Comparison of ENCODE assay signal across 1 cellular context in the genomic region with DNA sequence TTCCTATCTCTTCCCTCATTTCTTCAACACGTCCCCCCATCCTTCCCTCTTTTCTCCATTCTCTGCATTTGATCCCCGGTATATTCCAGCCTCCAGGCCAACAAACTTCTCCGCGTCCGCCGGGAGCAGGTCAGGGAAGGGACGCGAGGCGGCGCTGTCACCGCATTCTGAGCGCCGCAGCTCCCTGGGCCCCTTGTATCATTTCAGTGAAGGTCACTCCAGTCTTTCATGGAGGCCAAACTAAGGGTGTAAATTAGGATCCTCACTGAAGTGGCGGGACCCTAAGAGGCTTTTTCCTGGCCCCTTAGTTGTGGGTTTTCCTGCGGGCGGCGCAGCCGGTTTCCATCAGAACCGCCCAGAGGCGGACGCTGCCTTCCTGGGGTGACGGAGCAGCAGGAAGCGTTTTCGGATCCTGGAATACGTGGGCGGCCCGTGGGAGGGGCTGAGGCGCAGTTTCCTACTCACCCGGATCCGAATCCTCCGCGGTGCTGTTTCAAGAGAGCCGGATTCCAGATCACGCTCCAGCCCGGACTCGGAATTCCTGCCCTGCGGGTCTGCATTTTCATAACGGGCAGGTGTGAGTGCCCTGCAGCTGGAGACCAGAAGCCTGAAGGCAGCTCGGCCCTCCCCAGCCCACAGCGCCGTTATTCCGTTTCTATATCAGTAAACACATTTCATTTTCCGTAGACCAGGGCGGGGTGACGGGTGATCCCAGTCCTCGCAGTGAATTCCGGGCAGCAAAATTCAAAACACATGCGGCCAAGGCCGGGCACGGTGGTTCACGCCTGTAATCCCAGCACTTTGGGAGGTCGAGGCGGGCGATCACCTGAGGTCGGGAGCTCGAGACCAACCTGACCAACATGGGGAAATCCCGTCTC.
TF ChIP-seq lines count a peak whose summit lies in the region.

No MANE protein-coding gene starts in this region.

TF ChIP-seq in GM12878, 131 proteins besides CTCF, POLR2A, EP300 and RAD21 (continues in another document):
- TF ChIP-seq BCL3 (IDR thresholded peaks at IDR 0.05; ENCODE audit: borderline replicate concordance, insufficient read depth, low read depth, low read length, poor library complexity, severe bottlenecking): no peak
- TF ChIP-seq RB1 (IDR thresholded peaks at IDR 0.05; ENCODE audit: borderline replicate concordance): peak; percentile 82; the same call in 1 of the 2 replicates
- no peak for TF ChIP-seq ZBTB33 (IDR thresholded peaks at IDR 0.05)
- peak; percentile 87 for TF ChIP-seq SMC3 (IDR thresholded peaks at IDR 0.05; ENCODE audit: borderline replicate concordance, low read length)
- TF ChIP-seq CHD2 (IDR thresholded peaks at IDR 0.05; ENCODE audit: borderline replicate concordance, low read depth, low read length): no peak
- no peak for TF ChIP-seq POLR2AphosphoS5 (IDR thresholded peaks at IDR 0.05; ENCODE audit: low read length)
- no peak for TF ChIP-seq TAF1 (IDR thresholded peaks at IDR 0.05; ENCODE audit: borderline replicate concordance, low read depth, low read length)
- TF ChIP-seq EED (IDR thresholded peaks at IDR 0.05; ENCODE audit: low read depth): peak; percentile 94
- no peak for TF ChIP-seq ZBED1 (IDR thresholded peaks at IDR 0.05; ENCODE audit: borderline replicate concordance)
- TF ChIP-seq FOXK2 (IDR thresholded peaks at IDR 0.05): no peak
- TF ChIP-seq ZNF24 (IDR thresholded peaks at IDR 0.05): 0 out of 2 replicates have a peak, but pooled peaks have one; percentile 9
- 0 out of 2 replicates have a peak, but pooled peaks have one; percentile 19 for TF ChIP-seq SIN3A (IDR thresholded peaks at IDR 0.05; ENCODE audit: low read depth, low read length)
- TF ChIP-seq ZSCAN29 (IDR thresholded peaks at IDR 0.05): peak; percentile 37; the same call in 1 of the 2 replicates
- TF ChIP-seq PBX3 (IDR thresholded peaks at IDR 0.05; ENCODE audit: insufficient replicate concordance, low read depth, low read length): no peak
- TF ChIP-seq PAX8 (IDR thresholded peaks at IDR 0.05): no peak
- TF ChIP-seq YY1 (IDR thresholded peaks at IDR 0.05; ENCODE audit: low read depth, low read length): peak; percentile 78
- TF ChIP-seq ZNF622 (IDR thresholded peaks at IDR 0.05): no peak
- no peak for TF ChIP-seq PAX5 (IDR thresholded peaks at IDR 0.05; ENCODE audit: borderline replicate concordance, low read depth, low read length)
- TF ChIP-seq DPF2 (IDR thresholded peaks at IDR 0.05): 0 out of 2 replicates have a peak, but pooled peaks have one; percentile 52
- TF ChIP-seq BMI1 (IDR thresholded peaks at IDR 0.05; ENCODE audit: borderline replicate concordance): no peak
- TF ChIP-seq YBX1 (IDR thresholded peaks at IDR 0.05): no peak
- no peak; the same call in 1 of the 2 replicates for TF ChIP-seq MTA2 (IDR thresholded peaks at IDR 0.05; ENCODE audit: low read depth)
- 0 out of 2 replicates have a peak, but pooled peaks have one; percentile 19 for TF ChIP-seq PML (IDR thresholded peaks at IDR 0.05; ENCODE audit: low read length)
- TF ChIP-seq GABPA (IDR thresholded peaks at IDR 0.05; ENCODE audit: low read depth): no peak
- no peak for TF ChIP-seq HDAC6 (IDR thresholded peaks at IDR 0.05; ENCODE audit: unreplicated experiment)
- no peak for TF ChIP-seq RCOR1 (conservative IDR thresholded peaks at IDR 0.05; ENCODE audit: low read depth, low read length)
- peak in 1 of 2 experiments; percentile 94; a peak in 2 of 3 replicates for TF ChIP-seq EGR1 (IDR thresholded peaks at IDR 0.05; ENCODE audit: borderline replicate concordance in 1 of 2, low read depth in 2 of 2, low read length in 2 of 2)
- TF ChIP-seq SMAD1 (IDR thresholded peaks at IDR 0.05; ENCODE audit: low read depth, partially characterized antibody): no peak
- TF ChIP-seq, protein P1, sequence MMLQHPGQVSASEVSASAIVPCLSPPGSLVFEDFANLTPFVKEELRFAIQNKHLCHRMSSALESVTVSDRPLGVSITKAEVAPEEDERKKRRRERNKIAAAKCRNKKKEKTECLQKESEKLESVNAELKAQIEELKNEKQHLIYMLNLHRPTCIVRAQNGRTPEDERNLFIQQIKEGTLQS (IDR thresholded peaks at IDR 0.05; ENCODE audit: borderline replicate concordance, extremely low read depth, low read depth, low read length): no peak
- TF ChIP-seq SUZ12 (IDR thresholded peaks at IDR 0.05; ENCODE audit: unreplicated experiment): no peak
- TF ChIP-seq GATAD2B (conservative IDR thresholded peaks at IDR 0.05; ENCODE audit: low read depth): peak; percentile 68
- no peak for TF ChIP-seq SKIL (IDR thresholded peaks at IDR 0.05; ENCODE audit: low read depth, poor library complexity, severe bottlenecking)
- TF ChIP-seq NR2F1 (conservative IDR thresholded peaks at IDR 0.05): no peak; the same call in none of the 2 replicates
- TF ChIP-seq SMARCA5 (IDR thresholded peaks at IDR 0.05): peak; percentile 94
- peak; percentile 76 for TF ChIP-seq NBN (IDR thresholded peaks at IDR 0.05)
- no peak for TF ChIP-seq USF1 (IDR thresholded peaks at IDR 0.05; ENCODE audit: borderline replicate concordance, extremely low read length, insufficient read depth, low read depth, low read length)
- TF ChIP-seq IKZF1 (conservative IDR thresholded peaks at IDR 0.05): peak; percentile 88
- TF ChIP-seq CREM (IDR thresholded peaks at IDR 0.05; ENCODE audit: low read depth): no peak
- TF ChIP-seq, protein P2, sequence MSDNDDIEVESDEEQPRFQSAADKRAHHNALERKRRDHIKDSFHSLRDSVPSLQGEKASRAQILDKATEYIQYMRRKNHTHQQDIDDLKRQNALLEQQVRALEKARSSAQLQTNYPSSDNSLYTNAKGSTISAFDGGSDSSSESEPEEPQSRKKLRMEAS (IDR thresholded peaks at IDR 0.05; ENCODE audit: low read depth, low read length): no peak
- TF ChIP-seq, protein P3, sequence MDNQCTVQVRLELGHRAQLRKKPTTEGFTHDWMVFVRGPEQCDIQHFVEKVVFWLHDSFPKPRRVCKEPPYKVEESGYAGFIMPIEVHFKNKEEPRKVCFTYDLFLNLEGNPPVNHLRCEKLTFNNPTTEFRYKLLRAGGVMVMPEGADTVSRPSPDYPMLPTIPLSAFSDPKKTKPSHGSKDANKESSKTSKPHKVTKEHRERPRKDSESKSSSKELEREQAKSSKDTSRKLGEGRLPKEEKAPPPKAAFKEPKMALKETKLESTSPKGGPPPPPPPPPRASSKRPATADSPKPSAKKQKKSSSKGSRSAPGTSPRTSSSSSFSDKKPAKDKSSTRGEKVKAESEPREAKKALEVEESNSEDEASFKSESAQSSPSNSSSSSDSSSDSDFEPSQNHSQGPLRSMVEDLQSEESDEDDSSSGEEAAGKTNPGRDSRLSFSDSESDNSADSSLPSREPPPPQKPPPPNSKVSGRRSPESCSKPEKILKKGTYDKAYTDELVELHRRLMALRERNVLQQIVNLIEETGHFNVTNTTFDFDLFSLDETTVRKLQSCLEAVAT (IDR thresholded peaks at IDR 0.05): 0 out of 2 replicates have a peak, but pooled peaks have one; percentile 58
- no peak for TF ChIP-seq KDM1A (IDR thresholded peaks at IDR 0.05; ENCODE audit: borderline replicate concordance)
- TF ChIP-seq STAT1 (conservative IDR thresholded peaks at IDR 0.05): no peak
- TF ChIP-seq, protein P4, sequence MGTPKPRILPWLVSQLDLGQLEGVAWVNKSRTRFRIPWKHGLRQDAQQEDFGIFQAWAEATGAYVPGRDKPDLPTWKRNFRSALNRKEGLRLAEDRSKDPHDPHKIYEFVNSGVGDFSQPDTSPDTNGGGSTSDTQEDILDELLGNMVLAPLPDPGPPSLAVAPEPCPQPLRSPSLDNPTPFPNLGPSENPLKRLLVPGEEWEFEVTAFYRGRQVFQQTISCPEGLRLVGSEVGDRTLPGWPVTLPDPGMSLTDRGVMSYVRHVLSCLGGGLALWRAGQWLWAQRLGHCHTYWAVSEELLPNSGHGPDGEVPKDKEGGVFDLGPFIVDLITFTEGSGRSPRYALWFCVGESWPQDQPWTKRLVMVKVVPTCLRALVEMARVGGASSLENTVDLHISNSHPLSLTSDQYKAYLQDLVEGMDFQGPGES (IDR thresholded peaks at IDR 0.05): no peak
- no peak for TF ChIP-seq NRF1 (conservative IDR thresholded peaks at IDR 0.05; ENCODE audit: low read depth, low read length)
- TF ChIP-seq, protein P5, sequence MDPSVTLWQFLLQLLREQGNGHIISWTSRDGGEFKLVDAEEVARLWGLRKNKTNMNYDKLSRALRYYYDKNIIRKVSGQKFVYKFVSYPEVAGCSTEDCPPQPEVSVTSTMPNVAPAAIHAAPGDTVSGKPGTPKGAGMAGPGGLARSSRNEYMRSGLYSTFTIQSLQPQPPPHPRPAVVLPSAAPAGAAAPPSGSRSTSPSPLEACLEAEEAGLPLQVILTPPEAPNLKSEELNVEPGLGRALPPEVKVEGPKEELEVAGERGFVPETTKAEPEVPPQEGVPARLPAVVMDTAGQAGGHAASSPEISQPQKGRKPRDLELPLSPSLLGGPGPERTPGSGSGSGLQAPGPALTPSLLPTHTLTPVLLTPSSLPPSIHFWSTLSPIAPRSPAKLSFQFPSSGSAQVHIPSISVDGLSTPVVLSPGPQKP (IDR thresholded peaks at IDR 0.05; ENCODE audit: low read depth, low read length): no peak
- no peak for TF ChIP-seq NR2C2 (IDR thresholded peaks at IDR 0.05; ENCODE audit: borderline replicate concordance, control insufficient read depth, insufficient read length, low read depth)
- TF ChIP-seq EZH2 (IDR thresholded peaks at IDR 0.05; ENCODE audit: borderline replicate concordance, control insufficient read depth, low read depth, low read length): no peak
- no peak for TF ChIP-seq SREBF1 (IDR thresholded peaks at IDR 0.05; ENCODE audit: low read length)
